8 cellular contexts compared by ENCODE assay signal in genomic region chr16:13923703-13924298, GRCh38. TPM values are rescaled to one million over a fixed set of nuclear protein-coding genes. Genes with fewer than 3 reads are reported as not detected.
DNase-seq lines count a peak whose midpoint lies in the region; ATAC-seq and TF ChIP-seq lines count a peak whose summit lies in the region.

No MANE protein-coding gene starts in this region.

- H3K9me3 ChIP-seq in gastrocnemius medialis = no peaks in the 10 kb centered on the region

- POLR2A ChIA-PET in RWPE1 (lab: Yijun Ruan, JAX; ENCODE audit: low non-redundant PET) = no interaction called here

- no peak for TF ChIP-seq POLR2A in gastrocnemius medialis (IDR thresholded peaks at IDR 0.05)

- no peaks in the 10 kb centered on the region for H3K27me3 ChIP-seq in gastrocnemius medialis

- intact Hi-C loops in gastrocnemius medialis (cut with DNase I; ENCODE audit: low total_unique reads) = loop anchor here (2.0 to 5.0 kb wide), 7 partner anchors 94 to 708 kb away; partner anchors contain the start of genes BFAR, MRTFB and PARN

- in situ Hi-C loops in gastrocnemius medialis (cut with MboI; ENCODE audit: low sequenced_read_pairs in 4 of 4) = loop anchor here (5.0 to 10.0 kb wide), 4 partner anchors 271 to 681 kb away; no protein-coding TSS in a partner anchor

- H3K4me1 ChIP-seq in gastrocnemius medialis = peaks cover 18 to 28% of the 10 kb centered on the region in 2 donors

- DNase-seq in DMS53 treated with DMSO at 0.1 percent for 48 hours (lab: John Stamatoyannopoulos, UW; ENCODE audit: unreplicated experiment) (peak; percentile 56), RWPE1 (ENCODE audit: low spot score) (peak; percentile 36), fibroblast of the aortic adventitia (ENCODE audit: low read depth) (peak; percentile 83), gastrocnemius medialis (no peak), middle frontal gyrus (ENCODE audit: extremely low spot score, low spot score) (no peak)

- CTCF ChIA-PET in RWPE1 (lab: Yijun Ruan, JAX) = interaction anchor here (0.5 to 1.7 kb wide), 20 partner anchors 13 to 576 kb away, joined by 3 to 7 read pairs (median 4); no protein-coding TSS in a partner anchor

- H3K27ac ChIP-seq in RWPE1 = no peak overlapping the region
- no peak overlapping the region for H3K27ac ChIP-seq in gastrocnemius medialis

- H3K36me3 ChIP-seq in gastrocnemius medialis = peaks cover 0 to 17% of the 10 kb centered on the region in 2 donors

- ATAC-seq in gastrocnemius medialis (no peak), HG03565 (IDR thresholded peaks at IDR 0.05; ENCODE audit: unreplicated experiment) (no peak), GM21515 (IDR thresholded peaks at IDR 0.05; ENCODE audit: unreplicated experiment) (no peak)

- H3K4me3 ChIP-seq in fibroblast of the aortic adventitia (ENCODE audit: low read depth, low read length) (no peak overlapping the region), gastrocnemius medialis (no peak overlapping the region)

- TF ChIP-seq CTCF in LNCAP (IDR thresholded peaks at IDR 0.05) (peak; percentile 57; the same call in 1 of the 2 replicates), RWPE1 (conservative IDR thresholded peaks at IDR 0.05; ENCODE audit: low read depth) (peak; percentile 49), fibroblast of the aortic adventitia (IDR thresholded peaks at IDR 0.05; ENCODE audit: insufficient read depth, low read length) (peak; percentile 44), gastrocnemius medialis (IDR thresholded peaks at IDR 0.05 in 4 of 5, conservative IDR thresholded peaks at IDR 0.05 in 1 of 5) (peak; percentile 64 to 77 (median 75))

RNA-seq across cellular contexts. Expression of gene ERCC4, which starts 3.8 kb away (rescaled TPM):
- 16.4 and 43.0 TPM in 2 replicates for total RNA-seq in fibroblast of the aortic adventitia (ENCODE audit: low replicate concordance)
- 10 to 100 TPM in 1 of 4 donors, 1 to 10 TPM in 3; 7.1 to 11.5 (median 8.4) TPM for total RNA-seq in gastrocnemius medialis

Comparison
In these comparisons a context has a peak if more than half of its experiments do, and no peak if none do; other contexts are left out.
1. DNase-seq: peak in DMS53 treated with DMSO at 0.1 percent for 48 hours (single experiment), RWPE1 (single experiment) and fibroblast of the aortic adventitia (single experiment); none in gastrocnemius medialis (0 of 2) and middle frontal gyrus (single experiment).
2. Peak in every context shown above with its lines, with median percentiles within 50 percentile points of each other: CTCF ChIP-seq.